ENCODE assay signal across 21 cellular contexts in genomic region chr2:229154381-229154780, GRCh38.
DNase-seq lines count a peak whose midpoint lies in the region; TF ChIP-seq lines count a peak whose summit lies in the region.
"Had no signal": no experiment of that assay in that cellular context is flagged by ENCODE, and none has a peak within 500 bp of the region (broad histone marks: within the 10 kb centered on the region; RNA-seq: fewer than 3 reads in every experiment).

No MANE protein-coding gene starts in this region.

- no peaks in the 10 kb centered on the region for H3K9me3 ChIP-seq in colonic mucosa
- H3K9me3 ChIP-seq: prostate gland had no signal

- intact Hi-C loops in colonic mucosa (cut with DNase I) = no loop called here
- intact Hi-C loops in activated T-helper 2 cell treated with anti-CD3 and anti-CD28 coated beads, Interferon-gamma antibody, Interleukin-2, Interleukin-4, amounts not matched to agents 10 μg/mL and 5 μg/mL and 100 μg/mL, durations not matched to agents 14 hours and 24 hours and 36 hours (cut with micrococcal nuclease) = no loop called here

- H3K27ac Mint-ChIP-seq in activated T-helper 2 cell treated with anti-CD3 and anti-CD28 coated beads, Interferon-gamma antibody, Interleukin-2, Interleukin-4, amounts not matched to agents 10 μg/mL and 5 μg/mL and 100 μg/mL, durations not matched to agents 14 hours and 24 hours and 36 hours = no peak overlapping the region
- H3K27ac Mint-ChIP-seq: CD8-positive, alpha-beta T cell; effector memory CD8-positive, alpha-beta T cell; natural killer cell had no signal

- H3K9ac ChIP-seq in colonic mucosa (ENCODE audit: low read depth in 2 of 2, low read length in 2 of 2) = no peak overlapping the region

- H3K4me3 Mint-ChIP-seq in activated T-helper 2 cell treated with anti-CD3 and anti-CD28 coated beads, Interferon-gamma antibody, Interleukin-2, Interleukin-4, amounts not matched to agents 10 μg/mL and 5 μg/mL and 100 μg/mL, durations not matched to agents 14 hours and 24 hours and 36 hours (ENCODE audit: low read depth) = no peak overlapping the region
- H3K4me3 Mint-ChIP-seq: CD8-positive, alpha-beta T cell; effector memory CD8-positive, alpha-beta T cell; natural killer cell had no signal

- H3K27ac ChIP-seq in colonic mucosa = peak overlapping the region; percentile 58
- H3K27ac ChIP-seq: prostate gland had no signal

- DNase-seq in AG20443 (ENCODE audit: low spot score) (peak; percentile 44), LHCN-M2 (ENCODE audit: low read depth) (peak; percentile 93), colonic mucosa (no peak), non-pigmented ciliary epithelial cell (ENCODE audit: low read depth) (peak; percentile 42), NCI-H524 (lab: John Stamatoyannopoulos, UW) (no peak), NCI-H345 treated with DMSO at 0.1 percent for 48 hours (lab: John Stamatoyannopoulos, UW; ENCODE audit: unreplicated experiment) (no peak), NCI-H2196 treated with DMSO at 0.1 percent for 48 hours (lab: John Stamatoyannopoulos, UW; ENCODE audit: unreplicated experiment) (no peak)
- DNase-seq in activated T-helper 2 cell treated with anti-CD3 and anti-CD28 coated beads, Interferon-gamma antibody, Interleukin-2, Interleukin-4, amounts not matched to agents 10 μg/mL and 5 μg/mL and 100 μg/mL, durations not matched to agents 14 hours and 24 hours and 36 hours (ENCODE audit: low spot score) = no peak
- DNase-seq: ACHN; activated T-cell treated with anti-CD3 and anti-CD28 coated beads for 4 hours; CD8-positive, alpha-beta T cell; DMS79; effector memory CD8-positive, alpha-beta T cell; natural killer cell; NCI-H1417; NCI-H82; PC-3; stimulated activated CD8-positive, alpha-beta memory T cell treated with anti-CD3 and anti-CD28 coated beads, Interleukin-4, amount 100 ng/mL, for 48 hours; substantia nigra had no signal

- H3K27me3 Mint-ChIP-seq in activated T-helper 2 cell treated with anti-CD3 and anti-CD28 coated beads, Interferon-gamma antibody, Interleukin-2, Interleukin-4, amounts not matched to agents 10 μg/mL and 5 μg/mL and 100 μg/mL, durations not matched to agents 14 hours and 24 hours and 36 hours (ENCODE audit: low read depth) = no peaks in the 10 kb centered on the region
- H3K27me3 Mint-ChIP-seq: effector memory CD8-positive, alpha-beta T cell had no signal

- no peaks in the 10 kb centered on the region for H3K27me3 ChIP-seq in colonic mucosa
- H3K27me3 ChIP-seq: hepatocyte had no signal

- H3K36me3 ChIP-seq in colonic mucosa = no peaks in the 10 kb centered on the region
- H3K36me3 ChIP-seq: prostate gland had no signal

- H3K4me1 Mint-ChIP-seq in activated T-helper 2 cell treated with anti-CD3 and anti-CD28 coated beads, Interferon-gamma antibody, Interleukin-2, Interleukin-4, amounts not matched to agents 10 μg/mL and 5 μg/mL and 100 μg/mL, durations not matched to agents 14 hours and 24 hours and 36 hours (ENCODE audit: low read depth) = no peaks in the 10 kb centered on the region
- H3K4me1 Mint-ChIP-seq: natural killer cell had no signal

- no peak overlapping the region for H3K4me3 ChIP-seq in colonic mucosa
- H3K4me3 ChIP-seq: hepatocyte, prostate gland had no signal

- H3K4me1 ChIP-seq in colonic mucosa = no peaks in the 10 kb centered on the region
- H3K4me1 ChIP-seq: prostate gland had no signal

- peaks cover 10% of the 10 kb centered on the region for H3K9me3 Mint-ChIP-seq in activated T-helper 2 cell treated with anti-CD3 and anti-CD28 coated beads, Interferon-gamma antibody, Interleukin-2, Interleukin-4, amounts not matched to agents 10 μg/mL and 5 μg/mL and 100 μg/mL, durations not matched to agents 14 hours and 24 hours and 36 hours
- H3K9me3 Mint-ChIP-seq: CD8-positive, alpha-beta T cell; effector memory CD8-positive, alpha-beta T cell had no signal

- TF ChIP-seq CTCF in colonic mucosa (IDR thresholded peaks at IDR 0.05) = no peak

- no peaks in the 10 kb centered on the region for H3K36me3 Mint-ChIP-seq in activated T-helper 2 cell treated with anti-CD3 and anti-CD28 coated beads, Interferon-gamma antibody, Interleukin-2, Interleukin-4, amounts not matched to agents 10 μg/mL and 5 μg/mL and 100 μg/mL, durations not matched to agents 14 hours and 24 hours and 36 hours (ENCODE audit: low read depth)
- H3K36me3 Mint-ChIP-seq: CD8-positive, alpha-beta T cell; natural killer cell had no signal

Comparison
In these comparisons a context has a peak if more than half of its experiments do, and no peak if none do; other contexts are left out.
1. DNase-seq: peak in AG20443 (single experiment), LHCN-M2 (single experiment) and non-pigmented ciliary epithelial cell (single experiment); none in colonic mucosa (single experiment), NCI-H524 (0 of 2), NCI-H345 treated with DMSO at 0.1 percent for 48 hours (single experiment), activated T-helper 2 cell treated with anti-CD3 and anti-CD28 coated beads, Interferon-gamma antibody, Interleukin-2, Interleukin-4, amounts not matched to agents 10 μg/mL and 5 μg/mL and 100 μg/mL, durations not matched to agents 14 hours and 24 hours and 36 hours (single experiment) and NCI-H2196 treated with DMSO at 0.1 percent for 48 hours (single experiment).